In the genomic region with DNA sequence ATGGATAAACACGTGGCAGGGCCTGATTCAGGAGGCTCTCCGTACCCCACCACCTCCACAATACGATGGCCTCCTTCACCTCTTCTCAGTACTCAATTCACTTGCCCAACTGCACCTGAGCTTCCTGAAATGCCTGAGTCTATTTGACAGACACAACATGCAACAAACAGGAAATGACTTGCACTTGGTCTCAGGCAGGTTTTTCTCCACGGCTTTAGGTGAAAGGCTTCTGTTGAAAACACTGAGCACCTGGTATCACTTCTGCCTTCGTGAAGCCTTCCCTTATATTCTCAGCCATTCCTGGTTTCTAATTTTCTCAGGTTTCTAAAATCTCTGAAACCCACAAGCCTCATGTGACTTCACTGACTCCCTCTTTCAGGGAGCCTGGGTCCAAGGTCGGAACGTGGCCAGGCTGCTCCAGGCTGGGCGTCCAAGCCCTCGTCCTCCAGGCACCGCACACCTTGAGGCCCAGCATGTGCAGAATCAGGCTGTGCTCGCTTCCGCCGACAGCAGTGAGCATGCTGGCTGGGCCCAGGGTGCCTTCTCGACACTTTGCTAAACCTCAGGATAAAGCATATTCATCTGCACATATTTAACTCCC, we compare ENCODE assay signal across 8 cellular contexts. TPM values are rescaled to one million over a fixed set of nuclear protein-coding genes. Genes with fewer than 3 reads are reported as not detected.
DNase-seq lines count a peak whose midpoint lies in the region; ATAC-seq and TF ChIP-seq lines count a peak whose summit lies in the region.

No MANE protein-coding gene starts in this region.

- ATAC-seq in GM21528 (IDR thresholded peaks at IDR 0.05; ENCODE audit: low FRiP score, unreplicated experiment) (peak; percentile 79), HG03457 (IDR thresholded peaks at IDR 0.05; ENCODE audit: unreplicated experiment) (no peak), HG03045 (IDR thresholded peaks at IDR 0.05; ENCODE audit: unreplicated experiment) (no peak)

- H3K79me2 ChIP-seq in smooth muscle cell (ENCODE audit: low read depth): peaks cover 65% of the 10 kb centered on the region

- H3K4me3 ChIP-seq in GM06990 (replicated peaks; ENCODE audit: low read depth, low read length): no peak overlapping the region
- H3K4me3 ChIP-seq in smooth muscle cell: no peak overlapping the region

- H3K9me3 ChIP-seq in smooth muscle cell (replicated peaks; ENCODE audit: low read depth): no peaks in the 10 kb centered on the region

- H3K4me1 ChIP-seq in smooth muscle cell (ENCODE audit: low read depth): peaks cover 6% of the 10 kb centered on the region

- DNase-seq in GM06990 (ENCODE audit: extremely low read depth, insufficient read length) (peak; percentile 55), RPMI8226 (peak; percentile 87), germinal center (ENCODE audit: low spot score) (peak; percentile 66), inferior parietal cortex (ENCODE audit: extremely low spot score) (no peak), smooth muscle cell (lab: John Stamatoyannopoulos, UW; ENCODE audit: unreplicated experiment) (no peak)

- TF ChIP-seq CTCF in GM06990 (IDR thresholded peaks at IDR 0.05; ENCODE audit: insufficient read depth, low read length, poor library complexity, severe bottlenecking): no peak
- no peak for TF ChIP-seq CTCF in smooth muscle cell (IDR thresholded peaks at IDR 0.05; ENCODE audit: borderline replicate concordance, insufficient read depth, poor library complexity, severe bottlenecking)

- H3K4me2 ChIP-seq in smooth muscle cell: no peak overlapping the region

- H3K9ac ChIP-seq in smooth muscle cell (ENCODE audit: low read depth): no peak overlapping the region

- no peaks in the 10 kb centered on the region for H3F3A ChIP-seq in smooth muscle cell (ENCODE audit: low read depth)

- H3K36me3 ChIP-seq in GM06990 (ENCODE audit: control insufficient read depth, insufficient read depth, low read length): no peaks in the 10 kb centered on the region
- no peaks in the 10 kb centered on the region for H3K36me3 ChIP-seq in smooth muscle cell (ENCODE audit: low read depth)

- 91% methylated on average over 14 of the region's 14 CpGs for WGBS in smooth muscle cell (ENCODE audit: low lambda C conversion rate)

- H4K20me1 ChIP-seq in smooth muscle cell (ENCODE audit: low read depth): peaks cover 91% of the 10 kb centered on the region

- H3K27me3 ChIP-seq in GM06990 (replicated peaks; ENCODE audit: control insufficient read depth, insufficient read depth, low read length) (no peaks in the 10 kb centered on the region), smooth muscle cell (ENCODE audit: low read depth) (no peaks in the 10 kb centered on the region)

- H2AFZ ChIP-seq in smooth muscle cell (ENCODE audit: low read depth): no peak overlapping the region

- H3K27ac ChIP-seq in smooth muscle cell (ENCODE audit: low read depth): no peak overlapping the region

RNA-seq across cellular contexts. Expression of gene TAF4, which starts 34.7 kb away (rescaled TPM):
- 7.4 and 8.5 TPM in 2 replicates for total RNA-seq in smooth muscle cell
- polyA plus RNA-seq in smooth muscle cell: 0.67 and 0.96 TPM in 2 replicates

Comparison
In these comparisons a context has a peak if more than half of its experiments do, and no peak if none do; other contexts are left out.
1. DNase-seq: peak in GM06990 (single experiment), RPMI8226 (single experiment) and germinal center (single experiment); none in inferior parietal cortex (single experiment) and smooth muscle cell (single experiment).